Comparison of ENCODE assay signal across 9 cellular contexts in the genomic region with DNA sequence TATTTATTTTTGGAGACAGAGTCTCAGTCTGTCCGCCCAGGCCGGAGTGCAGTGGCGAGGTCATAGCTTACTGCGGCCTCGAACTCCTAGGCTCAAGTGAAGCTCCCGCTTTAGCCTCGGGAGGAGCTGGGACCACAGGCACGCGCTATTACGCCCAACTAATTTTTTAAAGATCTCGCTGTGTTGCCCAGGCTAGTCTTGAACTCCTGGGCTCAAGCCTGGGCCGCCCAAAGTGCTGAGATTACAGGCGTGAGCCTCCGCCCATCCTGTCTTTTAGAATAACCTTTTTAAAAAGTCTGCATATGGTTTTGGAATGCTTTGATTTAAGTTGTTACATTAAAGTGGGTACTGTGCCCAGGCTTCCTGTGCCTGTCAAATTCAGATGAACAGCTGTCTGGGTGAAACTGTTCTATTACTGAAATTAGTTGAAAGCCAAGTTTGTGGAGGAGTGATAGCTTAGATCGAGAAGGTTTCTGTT. TPM values are rescaled to one million over a fixed set of nuclear protein-coding genes. Genes with fewer than 3 reads are reported as not detected.
DNase-seq lines count a peak whose midpoint lies in the region; ATAC-seq and TF ChIP-seq lines count a peak whose summit lies in the region.
"Had no signal": no experiment of that assay in that cellular context is flagged by ENCODE, and none has a peak within 500 bp of the region (broad histone marks: within the 10 kb centered on the region; RNA-seq: fewer than 3 reads in every experiment).

No MANE protein-coding gene starts in this region.

- H3K9me3 Mint-ChIP-seq in stimulated activated naive B cell treated with anti-CD40 and anti-IgM and Interleukin-4, amounts not matched to agents 10 μg/mL and 1 μg/mL and 100 μg/mL, for 72 hours, result no peaks in the 10 kb centered on the region

- H3K4me3 ChIP-seq in H7 (ENCODE audit: insufficient read depth, low read depth, low read length), result peak overlapping the region; percentile 92
- peak overlapping the region; percentile 100 for H3K4me3 ChIP-seq in astrocyte of the spinal cord (ENCODE audit: low read depth, low read length)
- H3K4me3 ChIP-seq in lower leg skin (ENCODE audit: low read depth, poor library complexity, severe bottlenecking), result peak overlapping the region; percentile 82

- H3K27me3 ChIP-seq in H7 (ENCODE audit: control insufficient read depth, insufficient read depth, low read length), result no peaks in the 10 kb centered on the region

- in situ Hi-C loops in astrocyte of the spinal cord (cut with HindIII; ENCODE audit: low sequenced_read_pairs), result no loop called here

- no peaks in the 10 kb centered on the region for H3K27me3 Mint-ChIP-seq in stimulated activated naive B cell treated with anti-CD40 and anti-IgM and Interleukin-4, amounts not matched to agents 10 μg/mL and 1 μg/mL and 100 μg/mL, for 72 hours

- H3K36me3 ChIP-seq in H7 (replicated peaks; ENCODE audit: control insufficient read depth, insufficient read depth, low read length), result no peaks in the 10 kb centered on the region

- peaks cover 20 to 33% of the 10 kb centered on the region in 2 donors for H3K36me3 Mint-ChIP-seq in stimulated activated naive B cell treated with anti-CD40 and anti-IgM and Interleukin-4, amounts not matched to agents 10 μg/mL and 1 μg/mL and 100 μg/mL, for 72 hours

- TF ChIP-seq CTCF in astrocyte of the spinal cord (IDR thresholded peaks at IDR 0.05; ENCODE audit: low read depth, low read length), result no peak
- TF ChIP-seq CTCF in lower leg skin (IDR thresholded peaks at IDR 0.05), result no peak

- H3K4me3 Mint-ChIP-seq in stimulated activated naive B cell treated with anti-CD40 and anti-IgM and Interleukin-4, amounts not matched to agents 10 μg/mL and 1 μg/mL and 100 μg/mL, for 72 hours, result peak overlapping the region; percentile 95 to 99

- H3K4me1 Mint-ChIP-seq in stimulated activated naive B cell treated with anti-CD40 and anti-IgM and Interleukin-4, amounts not matched to agents 10 μg/mL and 1 μg/mL and 100 μg/mL, for 72 hours, result peaks cover 13 to 40% of the 10 kb centered on the region in 2 donors

- DNase-seq in ELR (ENCODE audit: low read depth) (peak; percentile 45), H7 (no peak), NCI-H69 (lab: John Stamatoyannopoulos, UW) (peak; percentile 14), astrocyte of the spinal cord (ENCODE audit: low read depth, low spot score) (no peak), lower leg skin (ENCODE audit: low spot score in 2 of 2) (no peak), NCI-H2107 treated with DMSO at 0.1 percent for 48 hours (lab: John Stamatoyannopoulos, UW; ENCODE audit: unreplicated experiment) (no peak), NCI-H1092 (lab: John Stamatoyannopoulos, UW) (no peak)
- DNase-seq in stimulated activated naive B cell treated with anti-CD40 and anti-IgM and Interleukin-4, amounts not matched to agents 10 μg/mL and 1 μg/mL and 100 μg/mL, for 72 hours, result no peak

- ATAC-seq in stimulated activated naive B cell treated with anti-CD40 and anti-IgM and Interleukin-4, amounts not matched to agents 10 μg/mL and 1 μg/mL and 100 μg/mL, for 72 hours (replicated peaks), result peak; percentile 4 to 6

- intact Hi-C loops in lower leg skin (cut with DNase I; ENCODE audit: low total_unique reads), result no loop called here

- TF ChIP-seq POLR2A in lower leg skin (IDR thresholded peaks at IDR 0.05), result no peak

- H3K27ac Mint-ChIP-seq in stimulated activated naive B cell treated with anti-CD40 and anti-IgM and Interleukin-4, amounts not matched to agents 10 μg/mL and 1 μg/mL and 100 μg/mL, for 72 hours, result peak overlapping the region; percentile 100

- WGBS in lower leg skin, 2 donors, result 3 to 7% methylated on average over 15 of the region's 15 CpGs

RNA-seq across cellular contexts. Expression of a gene that starts 0.9 kb away (rescaled TPM):
- total RNA-seq in H7 (2014; rRNA removed; shearing (Covaris generic)), result 29.7 and 42.7 TPM in 2 replicates
- 10 to 100 TPM; 50.8 to 57.5 (median 52.4) TPM for total RNA-seq in lower leg skin

RNA-seq across cellular contexts. Expression of a gene that starts 5.8 kb away (rescaled TPM):
- total RNA-seq in H7 (2014; rRNA removed; shearing (Covaris generic)), result not detected in 2 replicates
- not detected for total RNA-seq in lower leg skin
- total RNA-seq: SK-MEL-5 had no signal

Comparison
In these comparisons a context has a peak if more than half of its experiments do, and no peak if none do; other contexts are left out.
1. DNase-seq: peak in ELR (single experiment) and NCI-H69 (single experiment); none in H7 (single experiment), astrocyte of the spinal cord (single experiment), lower leg skin (0 of 2), stimulated activated naive B cell treated with anti-CD40 and anti-IgM and Interleukin-4, amounts not matched to agents 10 μg/mL and 1 μg/mL and 100 μg/mL, for 72 hours (single experiment), NCI-H2107 treated with DMSO at 0.1 percent for 48 hours (single experiment) and NCI-H1092 (single experiment).
2. Peak in every context shown above with its lines, with median percentiles within 50 percentile points of each other: H3K4me3 ChIP-seq.